In genomic region chr5:91225848-91226686, GRCh38 we compare ENCODE assay signal across 8 cellular contexts.
DNase-seq lines count a peak whose midpoint lies in the region; ATAC-seq, FAIRE-seq and TF ChIP-seq lines count a peak whose summit lies in the region.

No MANE protein-coding gene starts in this region.

- H3K36me3 Mint-ChIP-seq in activated B cell treated with CpG ODN at 0.5 μM for 24 hours (ENCODE audit: low read depth), result no peaks in the 10 kb centered on the region
- no peaks in the 10 kb centered on the region for H3K36me3 Mint-ChIP-seq in nephron (ENCODE audit: low read depth)

- peak; percentile 88 to 91 for TF ChIP-seq RAD21 in A549 (conservative IDR thresholded peaks at IDR 0.05 in 1 of 2, IDR thresholded peaks at IDR 0.05 in 1 of 2)

- no peak overlapping the region for H3K4me3 ChIP-seq in A549
- no peak overlapping the region for H3K4me3 ChIP-seq in mammary epithelial cell (replicated peaks in 1 of 3; ENCODE audit: insufficient read depth in 1 of 3, low read depth in 2 of 3, low read length in 3 of 3)
- no peak overlapping the region for H3K4me3 ChIP-seq in vagina

- peak in 1 of 2 experiments; percentile 59 for DNase-seq in A549 (ENCODE audit: low read depth in 1 of 2, low spot score in 1 of 2)
- DNase-seq in activated B cell treated with CpG ODN at 0.5 μM for 24 hours, result peak; percentile 22
- peak; percentile 46 for DNase-seq in mammary epithelial cell
- no peak for DNase-seq in vagina (ENCODE audit: extremely low spot score in 2 of 2)
- DNase-seq in cerebellum (ENCODE audit: low spot score), result no peak

- ATAC-seq in A549 (peak; percentile 64 to 87), GM19025 (IDR thresholded peaks at IDR 0.05; ENCODE audit: low read depth, unreplicated experiment) (peak; percentile 60), HG03521 (IDR thresholded peaks at IDR 0.05; ENCODE audit: unreplicated experiment) (peak; percentile 58), activated B cell treated with CpG ODN at 0.5 μM for 24 hours (ENCODE audit: low read depth) (peak; percentile 66)

- POLR2A ChIA-PET in A549 (lab: Yijun Ruan, JAX), result interaction anchor here (1.0 kb wide), 1 partner anchor 157 kb away, joined by 3 read pairs; the partner anchor contains the start of gene ARRDC3
- POLR2A ChIA-PET in activated B cell treated with CpG ODN at 0.5 μM for 24 hours (lab: Charles Lee), result interaction anchor here (1.5 kb wide), 2 partner anchors 157 to 159 kb away, joined by 8 read pairs; partner anchors contain the start of gene ARRDC3

- 56% methylated on average over 10 of the region's 10 CpGs for WGBS in A549 (ENCODE audit: missing lambda C conversion rate)
- 73% methylated on average over 10 of the region's 10 CpGs for WGBS in mammary epithelial cell (ENCODE audit: low coverage, missing lambda C conversion rate)

- H3K4me2 ChIP-seq in A549 (no peak overlapping the region), mammary epithelial cell (ENCODE audit: insufficient read depth, low read depth, low read length) (no peak overlapping the region)

- H3K4me3 Mint-ChIP-seq in activated B cell treated with CpG ODN at 0.5 μM for 24 hours (no peak overlapping the region), nephron (no peak overlapping the region)

- FAIRE-seq in A549 (lab: Jason Lieb, UNC), result no peak

- TF ChIP-seq EP300 in A549 (IDR thresholded peaks at IDR 0.05), result no peak

- no peak overlapping the region for H2AFZ ChIP-seq in mammary epithelial cell (ENCODE audit: low read depth, low read length)

- H3K36me3 ChIP-seq in mammary epithelial cell (ENCODE audit: insufficient read depth, low read length) (no peaks in the 10 kb centered on the region), vagina (no peaks in the 10 kb centered on the region)

- intact Hi-C loops in activated B cell treated with CpG ODN at 0.5 μM for 24 hours (cut with micrococcal nuclease) (loop anchor here (1.0 to 2.0 kb wide), 7 partner anchors 55 to 359 kb away; no protein-coding TSS in a partner anchor), mammary epithelial cell (cut with micrococcal nuclease) (loop anchor here (1.0 to 10.0 kb wide), 7 partner anchors 56 to 359 kb away; no protein-coding TSS in a partner anchor), vagina (cut with DNase I) (no loop called here)

- no peak overlapping the region for H3K27ac Mint-ChIP-seq in activated B cell treated with CpG ODN at 0.5 μM for 24 hours
- H3K27ac Mint-ChIP-seq in nephron, result no peak overlapping the region

- H3K9ac ChIP-seq in mammary epithelial cell (ENCODE audit: insufficient read depth, low read length), result no peak overlapping the region

- H3K4me1 Mint-ChIP-seq in activated B cell treated with CpG ODN at 0.5 μM for 24 hours, result no peaks in the 10 kb centered on the region
- peaks cover 6% of the 10 kb centered on the region for H3K4me1 Mint-ChIP-seq in nephron

- no peak for TF ChIP-seq POLR2A in A549 (IDR thresholded peaks at IDR 0.05; ENCODE audit: low read length)
- no peak for TF ChIP-seq POLR2A in vagina (IDR thresholded peaks at IDR 0.05)

- no peaks in the 10 kb centered on the region for H3K79me2 ChIP-seq in mammary epithelial cell (ENCODE audit: insufficient read depth, low read length)

- dilution Hi-C loops in mammary epithelial cell (cut with HindIII; ENCODE audit: low sequenced_read_pairs), result loop anchor here (5.0 kb wide), 1 partner anchor 156 kb away; the partner anchor contains the start of gene ARRDC3

- CTCF ChIA-PET in A549 (lab: Yijun Ruan, JAX), result interaction anchor here (0.7 to 3.8 kb wide), 8 partner anchors 9 to 360 kb away, joined by 3 to 56 read pairs (median 4); partner anchors contain the start of gene ARRDC3
- CTCF ChIA-PET in activated B cell treated with CpG ODN at 0.5 μM for 24 hours (lab: Charles Lee), result interaction anchor here (0.7 to 3.5 kb wide), 6 partner anchors 21 to 194 kb away, joined by 3 to 131 read pairs (median 6); partner anchors contain the start of gene ARRDC3
- CTCF ChIA-PET in mammary epithelial cell (lab: Charles Lee; ENCODE audit: low non-redundant PET), result interaction anchor here (0.6 to 0.9 kb wide), 3 partner anchors 159 to 193 kb away, joined by 5 to 16 read pairs (median 7); no protein-coding TSS in a partner anchor

- H3K9me3 Mint-ChIP-seq in activated B cell treated with CpG ODN at 0.5 μM for 24 hours, result peaks cover 8% of the 10 kb centered on the region
- peaks cover 4% of the 10 kb centered on the region for H3K9me3 Mint-ChIP-seq in nephron

- in situ Hi-C loops in mammary epithelial cell (cut with MboI; ENCODE audit: low sequenced_read_pairs in 2 of 2), result loop anchor here (5.0 to 10.0 kb wide), 2 partner anchors 121 to 161 kb away; no protein-coding TSS in a partner anchor

- H4K20me1 ChIP-seq in mammary epithelial cell (ENCODE audit: insufficient read depth, low read length), result no peaks in the 10 kb centered on the region

- H3K4me1 ChIP-seq in A549, result peaks cover 4% of the 10 kb centered on the region; the same call in 1 of the 3 replicates
- H3K4me1 ChIP-seq in mammary epithelial cell (ENCODE audit: insufficient read depth, low read length), result peaks cover 9% of the 10 kb centered on the region
- peaks cover 10% of the 10 kb centered on the region for H3K4me1 ChIP-seq in vagina

- H3K27me3 Mint-ChIP-seq in activated B cell treated with CpG ODN at 0.5 μM for 24 hours (peaks cover under 1% of the 10 kb centered on the region), nephron (ENCODE audit: low read depth) (no peaks in the 10 kb centered on the region)

- H3K27me3 ChIP-seq in mammary epithelial cell (ENCODE audit: insufficient read depth, low read length) (no peaks in the 10 kb centered on the region), vagina (no peaks in the 10 kb centered on the region)

- H3K9me3 ChIP-seq in A549, result peaks cover 20% of the 10 kb centered on the region
- no peaks in the 10 kb centered on the region for H3K9me3 ChIP-seq in mammary epithelial cell (replicated peaks; ENCODE audit: insufficient read depth, low read length)
- no peaks in the 10 kb centered on the region for H3K9me3 ChIP-seq in vagina

- no TSS peak for BruUV-seq in mammary epithelial cell (replicated peaks; lab: Mats Ljungman, UMichigan)

- H3K27ac ChIP-seq in A549 (peak overlapping the region in 1 of 2 experiments; percentile 39; a peak in 2 of 6 replicates), mammary epithelial cell (ENCODE audit: insufficient read depth, low read depth, low read length) (no peak overlapping the region), vagina (no peak overlapping the region)

- TF ChIP-seq CTCF in A549 (IDR thresholded peaks at IDR 0.05) (peak; percentile 61), activated B cell treated with CpG ODN at 0.5 μM for 24 hours (IDR thresholded peaks at IDR 0.05) (peak; percentile 27), mammary epithelial cell (conservative IDR thresholded peaks at IDR 0.05 in 1 of 2, IDR thresholded peaks at IDR 0.05 in 1 of 2; ENCODE audit: extremely low read depth in 1 of 2, insufficient read depth in 1 of 2, low read depth in 1 of 2, low read length in 2 of 2) (peak; percentile 47 to 69), nephron (IDR thresholded peaks at IDR 0.05; ENCODE audit: unreplicated experiment in 3 of 3) (peak; percentile 31 to 47 (median 37)), vagina (IDR thresholded peaks at IDR 0.05) (peak in 2 of 3 experiments; percentile 5 to 32)

TF ChIP-seq in A549, 52 proteins besides CTCF, POLR2A, EP300 and RAD21:
- no peak for TF ChIP-seq ZC3H11A (IDR thresholded peaks at IDR 0.05)
- peak; percentile 94 for TF ChIP-seq SMC3 (IDR thresholded peaks at IDR 0.05)

Comparison
In these comparisons a context has a peak if more than half of its experiments do, and no peak if none do; other contexts are left out.
1. DNase-seq: peak in activated B cell treated with CpG ODN at 0.5 μM for 24 hours (single experiment) and mammary epithelial cell (single experiment); none in vagina (0 of 2) and cerebellum (single experiment).
2. Peak in every context shown above with its lines, with median percentiles within 50 percentile points of each other: ATAC-seq and CTCF ChIP-seq.